In genomic region chr5:38830521-38831051, GRCh38 we compare ENCODE assay signal across 1 cellular context.
TF ChIP-seq lines count a peak whose summit lies in the region.

No MANE protein-coding gene starts in this region.

TF ChIP-seq in HepG2, 621 proteins besides CTCF, POLR2A, EP300 and RAD21 (continued from another document and continues in another):
- TF ChIP-seq ZNF740 (CRISPR knock-in tag; IDR thresholded peaks at IDR 0.05) (no peak), LCORL (IDR thresholded peaks at IDR 0.05) (peak; percentile 51; the same call in 1 of the 2 replicates), LCORL (CRISPR knock-in tag; IDR thresholded peaks at IDR 0.05) (peak; percentile 66; the same call in 1 of the 2 replicates), ZNF12 (CRISPR knock-in tag; IDR thresholded peaks at IDR 0.05) (peak; percentile 41), HNF1B (CRISPR knock-in tag; IDR thresholded peaks at IDR 0.05) (peak; percentile 62), TP53 (CRISPR knock-in tag; conservative IDR thresholded peaks at IDR 0.05) (no peak), TIGD3 (CRISPR knock-in tag; IDR thresholded peaks at IDR 0.05; ENCODE audit: borderline replicate concordance) (no peak), ZNF572 (CRISPR knock-in tag; IDR thresholded peaks at IDR 0.05) (no peak), ZNF709 (CRISPR knock-in tag; IDR thresholded peaks at IDR 0.05) (no peak), ETV5 (CRISPR knock-in tag; IDR thresholded peaks at IDR 0.05; ENCODE audit: borderline replicate concordance) (peak; percentile 29; the same call in 1 of the 2 replicates), ZNF296 (CRISPR knock-in tag; conservative IDR thresholded peaks at IDR 0.05) (no peak), ZFY (CRISPR knock-in tag; IDR thresholded peaks at IDR 0.05) (no peak), ZNF691 (CRISPR knock-in tag; IDR thresholded peaks at IDR 0.05; ENCODE audit: borderline replicate concordance, low read depth) (no peak), ZNF557 (CRISPR knock-in tag; IDR thresholded peaks at IDR 0.05) (no peak), EEA1 (CRISPR knock-in tag; IDR thresholded peaks at IDR 0.05; ENCODE audit: borderline replicate concordance) (no peak), ZNF382 (CRISPR knock-in tag; IDR thresholded peaks at IDR 0.05; ENCODE audit: borderline replicate concordance) (no peak), ZMYM2 (CRISPR knock-in tag; IDR thresholded peaks at IDR 0.05) (peak; percentile 59; the same call in 1 of the 2 replicates), ZFYVE20 (CRISPR knock-in tag; IDR thresholded peaks at IDR 0.05; ENCODE audit: borderline replicate concordance, low read depth) (no peak), MAX (IDR thresholded peaks at IDR 0.05) (no peak), MED13 (CRISPR knock-in tag; IDR thresholded peaks at IDR 0.05) (no peak), EZH2 (conservative IDR thresholded peaks at IDR 0.05; ENCODE audit: low read depth, low read length) (no peak), HOMEZ (CRISPR knock-in tag; IDR thresholded peaks at IDR 0.05; ENCODE audit: low read depth) (peak; percentile 94), NFATC3 (CRISPR knock-in tag; IDR thresholded peaks at IDR 0.05) (no peak), LBX2 (CRISPR knock-in tag; IDR thresholded peaks at IDR 0.05; ENCODE audit: borderline replicate concordance) (no peak), ESRRA (CRISPR knock-in tag; IDR thresholded peaks at IDR 0.05; ENCODE audit: low read depth) (peak; percentile 59; the same call in 1 of the 2 replicates), SOX5 (CRISPR knock-in tag; IDR thresholded peaks at IDR 0.05; ENCODE audit: borderline replicate concordance) (peak; percentile 77; the same call in 1 of the 2 replicates), BRF2 (CRISPR knock-in tag; IDR thresholded peaks at IDR 0.05) (no peak), JUN (CRISPR knock-in tag; IDR thresholded peaks at IDR 0.05) (0 out of 2 replicates have a peak, but pooled peaks have one; percentile 39), AFF4 (CRISPR knock-in tag; IDR thresholded peaks at IDR 0.05) (no peak), ZKSCAN1 (IDR thresholded peaks at IDR 0.05; ENCODE audit: low read length) (no peak), FOXP1 (IDR thresholded peaks at IDR 0.05) (no peak), FOXP1 (CRISPR knock-in tag; IDR thresholded peaks at IDR 0.05) (peak; percentile 64; the same call in 1 of the 2 replicates), KMT2B (CRISPR knock-in tag; IDR thresholded peaks at IDR 0.05) (no peak), BHLHE40 (IDR thresholded peaks at IDR 0.05; ENCODE audit: low read length) (no peak), TBX3 (IDR thresholded peaks at IDR 0.05; ENCODE audit: borderline replicate concordance) (peak; percentile 16; the same call in 1 of the 2 replicates), ZBTB4 (CRISPR knock-in tag; IDR thresholded peaks at IDR 0.05; ENCODE audit: borderline replicate concordance) (no peak), AGO2 (optimal IDR thresholded peaks at IDR 0.05; ENCODE audit: low read depth, low read length) (no peak), ZNF761 (CRISPR knock-in tag; conservative IDR thresholded peaks at IDR 0.05) (no peak), FOXK2 (IDR thresholded peaks at IDR 0.05) (no peak), ZNF260 (CRISPR knock-in tag; IDR thresholded peaks at IDR 0.05; ENCODE audit: borderline replicate concordance, low read depth) (no peak), MATR3 (CRISPR knock-in tag; IDR thresholded peaks at IDR 0.05) (no peak), ZBTB43 (CRISPR knock-in tag; conservative IDR thresholded peaks at IDR 0.05) (peak; percentile 57; the same call in 1 of the 2 replicates), U2AF2 (IDR thresholded peaks at IDR 0.05; ENCODE audit: low read depth, low read length) (no peak), NONO (IDR thresholded peaks at IDR 0.05) (no peak), NONO (CRISPR knock-in tag; conservative IDR thresholded peaks at IDR 0.05) (no peak), ZBTB37 (CRISPR knock-in tag; IDR thresholded peaks at IDR 0.05) (peak; percentile 45), TBP (CRISPR knock-in tag; IDR thresholded peaks at IDR 0.05) (no peak)
